In genomic region chr3:160226026-160226739, GRCh38 we compare ENCODE assay signal across 8 cellular contexts. TPM values are rescaled to one million over a fixed set of nuclear protein-coding genes. Genes with fewer than 3 reads are reported as not detected.
DNase-seq lines count a peak whose midpoint lies in the region; ATAC-seq and TF ChIP-seq lines count a peak whose summit lies in the region.

No MANE protein-coding gene starts in this region.

- H3K4me3 ChIP-seq in HUES6 (ENCODE audit: low read depth, low read length) (peak overlapping the region; percentile 65), heart left ventricle (peak overlapping the region; percentile 37 to 77 (median 56))

- H3K9me3 ChIP-seq in HUES6 (ENCODE audit: control insufficient read depth, insufficient read depth, low read depth, low read length) (no peaks in the 10 kb centered on the region), heart left ventricle (no peaks in the 10 kb centered on the region)

- H3K27me3 Mint-ChIP-seq in activated CD8-positive, alpha-beta T cell treated with anti-CD3 and anti-CD28 coated beads for 36 hours = peaks cover 53% of the 10 kb centered on the region

- peak; percentile 2 for DNase-seq in ELR (ENCODE audit: low read depth)
- DNase-seq in activated CD8-positive, alpha-beta T cell treated with anti-CD3 and anti-CD28 coated beads for 36 hours = peak; percentile 6
- peak in 1 of 5 donors; percentile 60 for DNase-seq in heart left ventricle
- peak; percentile 79 for DNase-seq in retina
- no peak for DNase-seq in Kasumi-1 (lab: John Stamatoyannopoulos, UW)
- no peak for DNase-seq in central memory CD4-positive, alpha-beta T cell

- no peak for TF ChIP-seq CTCF in activated CD8-positive, alpha-beta T cell treated with anti-CD3 and anti-CD28 coated beads for 36 hours (IDR thresholded peaks at IDR 0.05)
- TF ChIP-seq CTCF in heart left ventricle (IDR thresholded peaks at IDR 0.05) = no peak

- no peak for TF ChIP-seq POLR2A in heart left ventricle (IDR thresholded peaks at IDR 0.05)

- no peaks in the 10 kb centered on the region for H3K36me3 Mint-ChIP-seq in activated CD8-positive, alpha-beta T cell treated with anti-CD3 and anti-CD28 coated beads for 36 hours (ENCODE audit: low read depth)

- peaks cover 9% of the 10 kb centered on the region for H3K4me1 ChIP-seq in HUES6 (ENCODE audit: control insufficient read depth, insufficient read depth, low read length)
- H3K4me1 ChIP-seq in heart left ventricle = peaks cover 4 to 27% (median 9%) of the 10 kb centered on the region in 12 donors

- CTCF ChIA-PET in activated CD8-positive, alpha-beta T cell treated with anti-CD3 and anti-CD28 coated beads for 36 hours (lab: Charles Lee) = interaction anchor here (0.8 to 2.6 kb wide), 4 partner anchors 10 to 240 kb away, joined by 3 to 9 read pairs (median 4); no protein-coding TSS in a partner anchor

- peak overlapping the region; percentile 39 for H3K4me3 Mint-ChIP-seq in activated CD8-positive, alpha-beta T cell treated with anti-CD3 and anti-CD28 coated beads for 36 hours

- H3K4me1 Mint-ChIP-seq in activated CD8-positive, alpha-beta T cell treated with anti-CD3 and anti-CD28 coated beads for 36 hours (ENCODE audit: low read depth) = peaks cover 10% of the 10 kb centered on the region

- POLR2A ChIA-PET in activated CD8-positive, alpha-beta T cell treated with anti-CD3 and anti-CD28 coated beads for 36 hours (lab: Charles Lee) = no interaction called here

- no peak overlapping the region for H3K27ac Mint-ChIP-seq in activated CD8-positive, alpha-beta T cell treated with anti-CD3 and anti-CD28 coated beads for 36 hours

- WGBS in heart left ventricle, 4 donors = 0 to 3% (median 1%) methylated on average over 22 to 78 of the region's 78 CpGs

- peak; percentile 24 for ATAC-seq in GM19467 (IDR thresholded peaks at IDR 0.05; ENCODE audit: unreplicated experiment)
- ATAC-seq in activated CD8-positive, alpha-beta T cell treated with anti-CD3 and anti-CD28 coated beads for 36 hours = no peak
- ATAC-seq in heart left ventricle = peak in 2 of 4 donors; percentile 25 to 38

- intact Hi-C loops in activated CD8-positive, alpha-beta T cell treated with anti-CD3 and anti-CD28 coated beads for 36 hours (cut with micrococcal nuclease) = no loop called here
- intact Hi-C loops in heart left ventricle (cut with DNase I) = loop anchor here in 1 of 10 donors (10.0 kb wide), 1 partner anchor 191 kb away; no protein-coding TSS in a partner anchor

- no peaks in the 10 kb centered on the region for H3K36me3 ChIP-seq in HUES6 (ENCODE audit: control insufficient read depth, insufficient read depth, low read length)
- no peaks in the 10 kb centered on the region for H3K36me3 ChIP-seq in heart left ventricle

- H3K9ac ChIP-seq in HUES6 (ENCODE audit: low read length) = no peak overlapping the region

- no peaks in the 10 kb centered on the region for H3K9me3 Mint-ChIP-seq in activated CD8-positive, alpha-beta T cell treated with anti-CD3 and anti-CD28 coated beads for 36 hours

- peaks cover 88% of the 10 kb centered on the region for H3K27me3 ChIP-seq in HUES6 (ENCODE audit: control insufficient read depth, insufficient read depth, low read length)
- peaks cover 0 to 55% (median 26%) of the 10 kb centered on the region in 9 donors for H3K27me3 ChIP-seq in heart left ventricle

- H3K27ac ChIP-seq in HUES6 (ENCODE audit: low read depth, low read length) (no peak overlapping the region), heart left ventricle (peak overlapping the region in 1 of 12 donors; percentile 83)

RNA-seq across cellular contexts. Expression of gene C3orf80, which starts 1.0 kb away (rescaled TPM):
- total RNA-seq in activated CD8-positive, alpha-beta T cell treated with anti-CD3 and anti-CD28 coated beads for 36 hours = under 1 TPM; 0.09 to 0.13 TPM
- under 1 TPM in 7 of 9 donors, not detected in 2; 0.09 to 0.35 (median 0.14) TPM for total RNA-seq in heart left ventricle
- under 1 TPM; 0.08 to 0.10 TPM for polyA plus RNA-seq in heart left ventricle

Comparison
In these comparisons a context has a peak if more than half of its experiments do, and no peak if none do; other contexts are left out.
1. DNase-seq: peak in ELR (single experiment), activated CD8-positive, alpha-beta T cell treated with anti-CD3 and anti-CD28 coated beads for 36 hours (single experiment) and retina (single experiment); none in Kasumi-1 (0 of 2) and central memory CD4-positive, alpha-beta T cell (single experiment).